ENCODE assay signal across 28 cellular contexts in the genomic region with DNA sequence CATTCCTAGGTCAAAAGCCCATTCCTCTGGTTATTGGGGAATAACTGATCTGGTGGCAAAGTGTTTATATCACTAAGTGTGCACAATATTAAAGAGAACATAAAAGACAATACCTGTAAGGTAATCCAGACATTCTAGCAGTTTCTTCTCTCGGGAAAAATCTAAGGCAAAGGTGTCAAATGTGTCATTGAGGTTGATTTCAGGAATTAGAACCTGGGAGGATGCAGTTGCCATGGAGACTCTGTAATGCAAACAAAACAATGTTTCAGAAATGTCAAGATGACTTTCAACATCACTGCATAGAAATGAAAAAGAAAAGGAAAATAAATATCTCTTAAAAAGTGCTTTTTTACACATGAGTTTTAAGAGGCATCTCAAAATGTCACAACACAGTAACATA.
DNase-seq lines count a peak whose midpoint lies in the region; ATAC-seq, FAIRE-seq and TF ChIP-seq lines count a peak whose summit lies in the region.
"Had no signal": no experiment of that assay in that cellular context is flagged by ENCODE, and none has a peak within 500 bp of the region (broad histone marks: within the 10 kb centered on the region; RNA-seq: fewer than 3 reads in every experiment).

No MANE protein-coding gene starts in this region.

- no peaks in the 10 kb centered on the region for H3K9me3 ChIP-seq in HUES6 (ENCODE audit: control insufficient read depth, insufficient read depth, low read depth, low read length)
- H3K9me3 ChIP-seq: A549, SJSA1 had no signal

- H3K4me2 ChIP-seq in GM23338 = no peak overlapping the region
- H3K4me2 ChIP-seq: A549, KMS-11, PC-9 had no signal

- intact Hi-C loops in Right ventricle myocardium superior (cut with DNase I) = no loop called here

- H3K36me3 Mint-ChIP-seq in GM23338 (ENCODE audit: low read depth) = peaks cover 32% of the 10 kb centered on the region
- H3K36me3 Mint-ChIP-seq in osteocyte (ENCODE audit: unreplicated experiment) = peaks cover 5% of the 10 kb centered on the region

- no peaks in the 10 kb centered on the region for H3K9me2 ChIP-seq in GM23338 (ENCODE audit: insufficient read depth)

- no peaks in the 10 kb centered on the region for H3K79me2 ChIP-seq in GM23338 (replicated peaks; ENCODE audit: insufficient read depth)

- no peak for DNase-seq in GM23338 (ENCODE audit: low spot score)
- no peak for DNase-seq in osteocyte (ENCODE audit: extremely low spot score, unreplicated experiment)
- DNase-seq in medulla oblongata (ENCODE audit: extremely low spot score) = no peak
- DNase-seq in Right ventricle myocardium superior = no peak
- DNase-seq in stimulated activated naive CD8-positive, alpha-beta T cell treated with anti-CD3 and anti-CD28 coated beads, Interleukin-15, Interleukin-2, amounts not matched to agents 100 U/mL and 50 U/mL, for 24 hours = no peak
- DNase-seq: AML-193; CD4-positive, alpha-beta T cell; DMS79; EL; GDM1; GM23248; H9; IMR-90; NCI-H1048; NCI-H1694; NCI-H2029 treated with DMSO at 0.1 percent for 48 hours; NCI-H2171 treated with DMSO at 0.1 percent for 48 hours; NCI-H524; PC-9 had no signal

- H3K9me3 Mint-ChIP-seq in GM23338 (no peaks in the 10 kb centered on the region), osteocyte (ENCODE audit: unreplicated experiment) (peaks cover 32% of the 10 kb centered on the region)
- H3K9me3 Mint-ChIP-seq: CD4-positive, alpha-beta T cell had no signal

- H2AFZ ChIP-seq in GM23338 = no peak overlapping the region
- H2AFZ ChIP-seq: GM23248, PC-9 had no signal

- H3F3A ChIP-seq in GM23338 (replicated peaks; ENCODE audit: low read depth) = no peaks in the 10 kb centered on the region

- H3K27me3 Mint-ChIP-seq in GM23338 (ENCODE audit: insufficient read depth, low read depth, poor library complexity) (no peaks in the 10 kb centered on the region), osteocyte (ENCODE audit: unreplicated experiment) (no peaks in the 10 kb centered on the region)
- H3K27me3 Mint-ChIP-seq: CD4-positive, alpha-beta T cell had no signal

- H3K27ac Mint-ChIP-seq in GM23338 = peak overlapping the region; percentile 72; the same call in 1 of the 2 replicates
- peak overlapping the region; percentile 56 for H3K27ac Mint-ChIP-seq in osteocyte (ENCODE audit: unreplicated experiment)
- H3K27ac Mint-ChIP-seq: CD4-positive, alpha-beta T cell had no signal

- FAIRE-seq in endometrium (lab: Jason Lieb, UNC) = peak; percentile 82
- FAIRE-seq: D721Med, GM12878 had no signal

- H3K4me1 Mint-ChIP-seq in GM23338 = peaks cover 3% of the 10 kb centered on the region; the same call in 1 of the 3 replicates
- peaks cover 31% of the 10 kb centered on the region for H3K4me1 Mint-ChIP-seq in osteocyte (ENCODE audit: unreplicated experiment)

- H3K27me3 ChIP-seq in GM23338 (ENCODE audit: insufficient read depth) = no peaks in the 10 kb centered on the region
- no peaks in the 10 kb centered on the region for H3K27me3 ChIP-seq in HUES6 (ENCODE audit: control insufficient read depth, insufficient read depth, low read length)
- H3K27me3 ChIP-seq: SJSA1 had no signal

- TF ChIP-seq CTCF in GM23338 (conservative IDR thresholded peaks at IDR 0.05; ENCODE audit: low read depth in 2 of 2) = no peak
- TF ChIP-seq CTCF in osteocyte (IDR thresholded peaks at IDR 0.05) = no peak

- ATAC-seq in GM23338 (no peak), Right ventricle myocardium superior (ENCODE audit: poor library complexity) (no peak)
- ATAC-seq in stimulated activated naive CD8-positive, alpha-beta T cell treated with anti-CD3 and anti-CD28 coated beads, Interleukin-15, Interleukin-2, amounts not matched to agents 100 U/mL and 50 U/mL, for 24 hours = no peak
- ATAC-seq: A549, GM12878, Right ventricle myocardium inferior had no signal

- H3K36me3 ChIP-seq in GM23338 (ENCODE audit: insufficient read depth) = no peaks in the 10 kb centered on the region; the same call in 1 of the 2 replicates
- H3K36me3 ChIP-seq in HUES6 (ENCODE audit: control insufficient read depth, insufficient read depth, low read length) = peaks cover 85% of the 10 kb centered on the region
- H3K36me3 ChIP-seq: BLaER1 treated with 17β-estradiol and CSF1 and Interleukin-3, amounts not matched to agents 10 nM and 100 nM had no signal

- H3K9ac ChIP-seq in HUES6 (ENCODE audit: low read length) = no peak overlapping the region
- H3K9ac ChIP-seq: BLaER1 treated with 17β-estradiol and CSF1 and Interleukin-3, amounts not matched to agents 10 nM and 100 nM; GM23248; KMS-11 had no signal

- no peak overlapping the region for H3K27ac ChIP-seq in GM23338 (ENCODE audit: low read depth)
- H3K27ac ChIP-seq in HUES6 (ENCODE audit: low read depth, low read length) = 0 out of 2 replicates have a peak overlapping the region, but pooled peaks have one; percentile 13
- H3K27ac ChIP-seq: BLaER1 treated with 17β-estradiol and CSF1 and Interleukin-3, amounts not matched to agents 10 nM and 100 nM; GM23248; KMS-11; PC-9 had no signal

- H3K4me1 ChIP-seq in GM23338 (ENCODE audit: insufficient read depth) (no peaks in the 10 kb centered on the region), HUES6 (ENCODE audit: control insufficient read depth, insufficient read depth, low read length) (peaks cover 3% of the 10 kb centered on the region; the same call in 1 of the 2 replicates)

- H3K4me3 ChIP-seq in GM23338 = no peak overlapping the region
- no peak overlapping the region for H3K4me3 ChIP-seq in HUES6 (ENCODE audit: low read depth, low read length)
- H3K4me3 ChIP-seq: A549; BLaER1 treated with 17β-estradiol and CSF1 and Interleukin-3, amounts not matched to agents 10 nM and 100 nM; GM12878; GM23248; PC-9; SJSA1 had no signal

- H3K4me3 Mint-ChIP-seq in GM23338 = no peak overlapping the region
- H3K4me3 Mint-ChIP-seq in osteocyte (ENCODE audit: unreplicated experiment) = no peak overlapping the region
- H3K4me3 Mint-ChIP-seq: CD4-positive, alpha-beta T cell; H9 had no signal

- no peaks in the 10 kb centered on the region for H4K20me1 ChIP-seq in GM23338 (replicated peaks; ENCODE audit: insufficient read depth)
- H4K20me1 ChIP-seq: BLaER1 treated with 17β-estradiol and CSF1 and Interleukin-3, amounts not matched to agents 10 nM and 100 nM had no signal

TF ChIP-seq in GM23338, 12 proteins besides CTCF, POLR2A, EP300 and RAD21 (continues in another document):
- TF ChIP-seq NANOG (IDR thresholded peaks at IDR 0.05; ENCODE audit: borderline replicate concordance) (no peak), ZNF114 (CRISPR knock-in tag; IDR thresholded peaks at IDR 0.05) (no peak), JUNB (IDR thresholded peaks at IDR 0.05; ENCODE audit: unreplicated experiment) (no peak), CREB1 (CRISPR knock-in tag; IDR thresholded peaks at IDR 0.05; ENCODE audit: low read depth) (no peak), POLR2AphosphoS5 (IDR thresholded peaks at IDR 0.05; ENCODE audit: low read depth) (no peak), EZH2 (IDR thresholded peaks at IDR 0.05; ENCODE audit: low read depth, unreplicated experiment) (no peak), STAT1 (IDR thresholded peaks at IDR 0.05; ENCODE audit: unreplicated experiment) (no peak), EZH2phosphoT487 (IDR thresholded peaks at IDR 0.05; ENCODE audit: unreplicated experiment) (no peak), ETS1 (IDR thresholded peaks at IDR 0.05) (no peak), ZNF331 (CRISPR knock-in tag; IDR thresholded peaks at IDR 0.05; ENCODE audit: low read depth) (no peak)
- TF ChIP-seq, protein P1, sequence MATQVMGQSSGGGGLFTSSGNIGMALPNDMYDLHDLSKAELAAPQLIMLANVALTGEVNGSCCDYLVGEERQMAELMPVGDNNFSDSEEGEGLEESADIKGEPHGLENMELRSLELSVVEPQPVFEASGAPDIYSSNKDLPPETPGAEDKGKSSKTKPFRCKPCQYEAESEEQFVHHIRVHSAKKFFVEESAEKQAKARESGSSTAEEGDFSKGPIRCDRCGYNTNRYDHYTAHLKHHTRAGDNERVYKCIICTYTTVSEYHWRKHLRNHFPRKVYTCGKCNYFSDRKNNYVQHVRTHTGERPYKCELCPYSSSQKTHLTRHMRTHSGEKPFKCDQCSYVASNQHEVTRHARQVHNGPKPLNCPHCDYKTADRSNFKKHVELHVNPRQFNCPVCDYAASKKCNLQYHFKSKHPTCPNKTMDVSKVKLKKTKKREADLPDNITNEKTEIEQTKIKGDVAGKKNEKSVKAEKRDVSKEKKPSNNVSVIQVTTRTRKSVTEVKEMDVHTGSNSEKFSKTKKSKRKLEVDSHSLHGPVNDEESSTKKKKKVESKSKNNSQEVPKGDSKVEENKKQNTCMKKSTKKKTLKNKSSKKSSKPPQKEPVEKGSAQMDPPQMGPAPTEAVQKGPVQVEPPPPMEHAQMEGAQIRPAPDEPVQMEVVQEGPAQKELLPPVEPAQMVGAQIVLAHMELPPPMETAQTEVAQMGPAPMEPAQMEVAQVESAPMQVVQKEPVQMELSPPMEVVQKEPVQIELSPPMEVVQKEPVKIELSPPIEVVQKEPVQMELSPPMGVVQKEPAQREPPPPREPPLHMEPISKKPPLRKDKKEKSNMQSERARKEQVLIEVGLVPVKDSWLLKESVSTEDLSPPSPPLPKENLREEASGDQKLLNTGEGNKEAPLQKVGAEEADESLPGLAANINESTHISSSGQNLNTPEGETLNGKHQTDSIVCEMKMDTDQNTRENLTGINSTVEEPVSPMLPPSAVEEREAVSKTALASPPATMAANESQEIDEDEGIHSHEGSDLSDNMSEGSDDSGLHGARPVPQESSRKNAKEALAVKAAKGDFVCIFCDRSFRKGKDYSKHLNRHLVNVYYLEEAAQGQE (IDR thresholded peaks at IDR 0.05; ENCODE audit: unreplicated experiment) = no peak
